ENCODE assay signal across 24 cellular contexts in the genomic region with DNA sequence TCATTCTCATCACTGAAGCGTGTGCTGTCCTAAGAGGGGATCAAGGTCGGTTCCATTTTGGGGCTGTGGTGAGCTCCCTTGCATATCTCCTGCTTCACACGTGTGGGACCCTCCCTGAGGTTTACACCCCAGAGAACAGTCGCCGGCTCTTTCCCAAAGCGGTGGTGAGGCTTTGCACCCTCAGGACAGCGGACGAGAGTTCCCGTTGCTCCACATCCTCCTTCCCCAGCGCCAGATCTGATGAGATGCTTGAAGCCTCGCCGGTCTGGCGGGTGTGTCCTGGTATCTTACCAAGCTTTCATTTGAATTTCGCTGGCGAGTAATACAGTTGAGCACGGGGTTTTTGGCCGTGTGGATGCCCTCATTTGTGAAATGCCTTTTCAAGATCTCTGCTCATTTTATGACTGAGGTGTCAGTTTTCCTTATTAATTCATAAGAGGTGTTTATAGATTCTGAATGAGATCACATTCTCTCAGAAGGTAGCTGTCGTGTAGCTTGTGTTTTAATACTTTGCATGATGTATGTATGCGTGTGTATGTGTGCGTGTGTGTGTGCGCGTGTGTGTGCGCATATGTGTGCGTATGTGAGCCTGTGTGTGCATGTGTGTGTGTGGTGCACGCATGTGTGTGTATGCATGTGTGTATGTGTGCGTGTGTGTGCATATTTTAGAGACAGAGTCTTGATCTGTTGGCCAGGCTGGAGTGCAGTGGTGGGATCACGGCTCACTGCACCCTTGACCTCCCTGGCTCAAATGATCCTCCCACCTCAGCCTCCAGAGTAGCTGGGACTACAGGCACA. TPM values are rescaled to one million over a fixed set of nuclear protein-coding genes. Genes with fewer than 3 reads are reported as not detected.
DNase-seq lines count a peak whose midpoint lies in the region; ATAC-seq and TF ChIP-seq lines count a peak whose summit lies in the region.
"Had no signal": no experiment of that assay in that cellular context is flagged by ENCODE, and none has a peak within 500 bp of the region (broad histone marks: within the 10 kb centered on the region; RNA-seq: fewer than 3 reads in every experiment).

No MANE protein-coding gene starts in this region.

- H3K4me3 ChIP-seq in HEK293 (ENCODE audit: low read depth, low read length) (no peak overlapping the region), endodermal cell (ENCODE audit: low read length) (no peak overlapping the region), spleen (no peak overlapping the region)
- H3K4me3 ChIP-seq: A549, HAP-1, SJSA1 had no signal

- CTCF ChIA-PET in HEK293 (lab: Yijun Ruan, JAX) = interaction anchor here (0.5 to 1.3 kb wide), 2 partner anchors 9 to 10 kb away, joined by 3 to 7 read pairs; no protein-coding TSS in a partner anchor

- H3K27ac Mint-ChIP-seq in endodermal cell (no peak overlapping the region), T-helper 17 cell (no peak overlapping the region)
- H3K27ac Mint-ChIP-seq: activated T-helper 2 cell treated with anti-CD3 and anti-CD28 coated beads, Interferon-gamma antibody, Interleukin-2, Interleukin-4, amounts not matched to agents 10 μg/mL and 5 μg/mL and 100 μg/mL, durations not matched to agents 14 hours and 24 hours and 36 hours; brain; T-helper 2 cell treated with Interferon-gamma antibody and Interleukin-4, amounts not matched to agents 5 μg/mL and 100 μg/mL, for 36 hours had no signal

- TF ChIP-seq CTCF in HEK293 (tag by site-specific recombination; IDR thresholded peaks at IDR 0.05) = no peak
- no peak for TF ChIP-seq CTCF in endodermal cell (conservative IDR thresholded peaks at IDR 0.05)
- TF ChIP-seq CTCF in spleen (IDR thresholded peaks at IDR 0.05 in 8 of 11, conservative IDR thresholded peaks at IDR 0.05 in 3 of 11) = no peak

- H3K4me1 Mint-ChIP-seq in endodermal cell (peaks cover 3% of the 10 kb centered on the region), T-helper 17 cell (peaks cover 5% of the 10 kb centered on the region)

- intact Hi-C loops in spleen (cut with DNase I; ENCODE audit: low total_unique reads) = no loop called here

- H3K36me3 ChIP-seq in HEK293 (ENCODE audit: control insufficient read depth in 2 of 2, insufficient read depth in 1 of 2, low read length in 2 of 2) (no peaks in the 10 kb centered on the region), endodermal cell (ENCODE audit: control insufficient read depth, insufficient read depth, low read length) (no peaks in the 10 kb centered on the region), spleen (no peaks in the 10 kb centered on the region)
- H3K36me3 ChIP-seq: BE2C, HAP-1, SJSA1 had no signal

- H3K4me3 Mint-ChIP-seq in endodermal cell (no peak overlapping the region), T-helper 17 cell (no peak overlapping the region)
- H3K4me3 Mint-ChIP-seq: brain; T-helper 2 cell treated with Interferon-gamma antibody and Interleukin-4, amounts not matched to agents 5 μg/mL and 100 μg/mL, for 36 hours had no signal

- H3K27me3 Mint-ChIP-seq in endodermal cell (ENCODE audit: insufficient read depth) = peaks cover 23% of the 10 kb centered on the region
- H3K27me3 Mint-ChIP-seq in T-helper 17 cell = peaks cover 19% of the 10 kb centered on the region

- in situ Hi-C loops in ACHN (cut with HindIII; ENCODE audit: low pct_ligation_motif_present, low pct_unique_long_range_greater_than_20kb, low sequenced_read_pairs) = loop anchor here (25.0 kb wide), 1 partner anchor 113 kb away; no protein-coding TSS in a partner anchor

- H3K27me3 ChIP-seq in endodermal cell (ENCODE audit: control insufficient read depth, insufficient read depth, low read length, poor library complexity, severe bottlenecking) (no peaks in the 10 kb centered on the region), spleen (replicated peaks in 1 of 7) (peaks cover 0 to 27% (median 0%) of the 10 kb centered on the region in 7 donors)
- H3K27me3 ChIP-seq: BE2C had no signal

- no peak overlapping the region for H3K9ac ChIP-seq in endodermal cell (ENCODE audit: extremely low read depth, low read length, poor library complexity, severe bottlenecking)

- H3K9me3 Mint-ChIP-seq in endodermal cell = peaks cover 31% of the 10 kb centered on the region

- peak; percentile 30 for DNase-seq in activated effector memory CD4-positive, alpha-beta T cell treated with anti-CD3 and anti-CD28 coated beads, Interleukin-2, amount 50 U/mL, for 16 hours
- no peak for DNase-seq in activated effector memory CD4-positive, alpha-beta T cell treated with Interleukin-2 at 50 U/mL for 16 hours
- DNase-seq in endodermal cell (peak; percentile 33), spleen (peak; percentile 50), SW480 (ENCODE audit: low spot score) (no peak), T-helper 17 cell (no peak), ACHN (no peak)
- DNase-seq: activated CD4-positive, alpha-beta T cell treated with anti-CD3 and anti-CD28 coated beads, Interleukin-2, amount 50 U/mL, for 1 hour; BE2C; DMS79 treated with DMSO at 0.1 percent for 48 hours; effector memory CD4-positive, alpha-beta T cell; foreskin keratinocyte; NCI-H1092; NCI-H187 had no signal

- no peak for ATAC-seq in T-helper 17 cell
- ATAC-seq: A549, esophagus mucosa, foreskin keratinocyte had no signal

- H3K36me3 Mint-ChIP-seq in endodermal cell (ENCODE audit: low read depth) (peaks cover 6% of the 10 kb centered on the region), T-helper 17 cell (ENCODE audit: low read depth) (no peaks in the 10 kb centered on the region)

- H3K27ac ChIP-seq in HEK293 (ENCODE audit: extremely low read depth, low read depth, low read length) (no peak overlapping the region), endodermal cell (ENCODE audit: low read depth, low read length) (no peak overlapping the region), spleen (no peak overlapping the region)
- H3K27ac ChIP-seq: A549, foreskin keratinocyte, HL-60, SJSA1 had no signal

- POLR2A ChIA-PET in HEK293 (lab: Yijun Ruan, JAX) = no interaction called here

- H3K9me3 ChIP-seq in HEK293 (ENCODE audit: control insufficient read depth, insufficient read depth, low read depth, low read length) (no peaks in the 10 kb centered on the region), endodermal cell (ENCODE audit: control insufficient read depth, low read length) (peaks cover 13% of the 10 kb centered on the region), spleen (peaks cover 0 to 23% (median 18%) of the 10 kb centered on the region in 8 donors), T-helper 17 cell (ENCODE audit: control insufficient read depth, low read length, poor library complexity, severe bottlenecking) (no peaks in the 10 kb centered on the region)
- H3K9me3 ChIP-seq: BE2C had no signal

- TF ChIP-seq POLR2A in spleen (IDR thresholded peaks at IDR 0.05) = no peak

- no peaks in the 10 kb centered on the region for H3K4me1 ChIP-seq in HEK293 (ENCODE audit: control insufficient read depth, insufficient read depth, low read length)
- no peaks in the 10 kb centered on the region for H3K4me1 ChIP-seq in endodermal cell (ENCODE audit: control insufficient read depth, insufficient read depth, low read length)
- peaks cover 0 to 11% (median 2%) of the 10 kb centered on the region in 6 donors for H3K4me1 ChIP-seq in spleen
- H3K4me1 ChIP-seq: A549, BE2C, foreskin keratinocyte, SJSA1 had no signal

- 92 to 95% methylated on average over 23 to 27 of the region's 27 CpGs for WGBS in endodermal cell (ENCODE audit: insufficient coverage in 1 of 2, insufficient read length in 1 of 2), 2 experiments
- WGBS in spleen, 5 donors = 89 to 95% (median 92%) methylated on average over 26 to 27 of the region's 27 CpGs

TF ChIP-seq in HEK293, 187 proteins besides CTCF, POLR2A, EP300 and RAD21:
- TF ChIP-seq ZBTB20 (tag by site-specific recombination; IDR thresholded peaks at IDR 0.05) (no peak), ZBTB1 (tag by site-specific recombination; IDR thresholded peaks at IDR 0.05) (no peak), ZNF248 (tag by site-specific recombination; IDR thresholded peaks at IDR 0.05) (no peak)
- TF ChIP-seq, protein P1, sequence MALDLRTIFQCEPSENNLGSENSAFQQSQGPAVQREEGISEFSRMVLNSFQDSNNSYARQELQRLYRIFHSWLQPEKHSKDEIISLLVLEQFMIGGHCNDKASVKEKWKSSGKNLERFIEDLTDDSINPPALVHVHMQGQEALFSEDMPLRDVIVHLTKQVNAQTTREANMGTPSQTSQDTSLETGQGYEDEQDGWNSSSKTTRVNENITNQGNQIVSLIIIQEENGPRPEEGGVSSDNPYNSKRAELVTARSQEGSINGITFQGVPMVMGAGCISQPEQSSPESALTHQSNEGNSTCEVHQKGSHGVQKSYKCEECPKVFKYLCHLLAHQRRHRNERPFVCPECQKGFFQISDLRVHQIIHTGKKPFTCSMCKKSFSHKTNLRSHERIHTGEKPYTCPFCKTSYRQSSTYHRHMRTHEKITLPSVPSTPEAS (tag by site-specific recombination; IDR thresholded peaks at IDR 0.05) = peak; percentile 82
TF ChIP-seq in HEK293: peak in this region for 1.

RNA-seq across cellular contexts. Expression of a gene that starts 30.7 kb away (rescaled TPM):
- total RNA-seq in endodermal cell (1 to 10 TPM; 2.1 to 5.0 TPM), spleen (1 to 10 TPM; 2.3 to 3.9 (median 2.8) TPM), T-helper 17 cell (not detected)
- polyA plus RNA-seq in endodermal cell (2013, experiment 1 of 2) = 13.6 TPM
- 12.4 TPM for polyA plus RNA-seq in endodermal cell (2013, experiment 2 of 2)
- polyA plus RNA-seq in spleen = under 1 TPM; 0.22 to 0.70 (median 0.41) TPM
- total RNA-seq: activated T-helper 2 cell treated with anti-CD3 and anti-CD28 coated beads, Interferon-gamma antibody, Interleukin-2, Interleukin-4, amounts not matched to agents 10 μg/mL and 5 μg/mL and 100 μg/mL, durations not matched to agents 14 hours and 24 hours and 36 hours; foreskin keratinocyte; LHCN-M2; SJSA1 had no signal

Comparison
In these comparisons a context has a peak if more than half of its experiments do, and no peak if none do; other contexts are left out.
1. DNase-seq: peak in activated effector memory CD4-positive, alpha-beta T cell treated with anti-CD3 and anti-CD28 coated beads, Interleukin-2, amount 50 U/mL, for 16 hours (single experiment), endodermal cell (single experiment) and spleen (single experiment); none in activated effector memory CD4-positive, alpha-beta T cell treated with Interleukin-2 at 50 U/mL for 16 hours (single experiment), SW480 (single experiment), T-helper 17 cell (0 of 3) and ACHN (single experiment).